In genomic region chr9:115997923-115998322, GRCh38 we compare ENCODE assay signal across 17 cellular contexts.
DNase-seq lines count a peak whose midpoint lies in the region; ATAC-seq and TF ChIP-seq lines count a peak whose summit lies in the region.
"Had no signal": no experiment of that assay in that cellular context is flagged by ENCODE, and none has a peak within 500 bp of the region (broad histone marks: within the 10 kb centered on the region; RNA-seq: fewer than 3 reads in every experiment).

No MANE protein-coding gene starts in this region.

- H3K14ac ChIP-seq in IMR-90 (replicated peaks; ENCODE audit: low read depth, low read length): peak overlapping the region; percentile 24

- peak overlapping the region; percentile 95 for H2BK15ac ChIP-seq in IMR-90 (ENCODE audit: low read depth, low read length)

- dilution Hi-C loops in IMR-90 (cut with HindIII; ENCODE audit: low sequenced_read_pairs, unreplicated experiment): no loop called here
- dilution Hi-C loops in mammary epithelial cell (cut with HindIII; ENCODE audit: low sequenced_read_pairs): no loop called here

- H3K79me2 ChIP-seq in mammary epithelial cell (ENCODE audit: insufficient read depth, low read length): no peaks in the 10 kb centered on the region

- no TSS peak for BruUV-seq in IMR-90 (replicated peaks; lab: Mats Ljungman, UMichigan)
- no TSS peak for BruUV-seq in mammary epithelial cell (replicated peaks; lab: Mats Ljungman, UMichigan)

- no peak for TF ChIP-seq RAD21 in IMR-90 (IDR thresholded peaks at IDR 0.05; ENCODE audit: low read length)

- H4K5ac ChIP-seq in IMR-90 (ENCODE audit: low read depth, low read length): peak overlapping the region; percentile 58; the same call in 1 of the 2 replicates

- peak overlapping the region; percentile 83 for H4K91ac ChIP-seq in IMR-90 (ENCODE audit: insufficient read depth, low read depth, low read length)

- H3K9me3 ChIP-seq in IMR-90 (ENCODE audit: control insufficient read depth, insufficient read depth, low read length): no peaks in the 10 kb centered on the region
- H3K9me3 ChIP-seq in mammary epithelial cell (replicated peaks; ENCODE audit: insufficient read depth, low read length): no peaks in the 10 kb centered on the region
- H3K9me3 ChIP-seq: sigmoid colon had no signal

- H3K56ac ChIP-seq in IMR-90 (ENCODE audit: extremely low read depth, insufficient read depth, low read length): no peak overlapping the region

- peak overlapping the region; percentile 72; the same call in 1 of the 2 replicates for H2AK5ac ChIP-seq in IMR-90 (ENCODE audit: low read depth, low read length)

- H3K23ac ChIP-seq in IMR-90 (ENCODE audit: low read depth, low read length): peak overlapping the region; percentile 47; the same call in 1 of the 2 replicates

- H3K27me3 ChIP-seq in IMR-90 (ENCODE audit: control insufficient read depth, insufficient read depth, low read length) (no peaks in the 10 kb centered on the region), mammary epithelial cell (ENCODE audit: insufficient read depth, low read length) (no peaks in the 10 kb centered on the region)
- H3K27me3 ChIP-seq: neural progenitor cell, sigmoid colon had no signal

- in situ Hi-C loops in IMR-90 (cut with MboI; ENCODE audit: low sequenced_read_pairs) (no loop called here), mammary epithelial cell (cut with MboI; ENCODE audit: low sequenced_read_pairs in 2 of 2) (no loop called here)

- no peak overlapping the region for H3K4me2 ChIP-seq in IMR-90 (ENCODE audit: low read depth, low read length)
- no peak overlapping the region for H3K4me2 ChIP-seq in mammary epithelial cell (ENCODE audit: insufficient read depth, low read depth, low read length)
- H3K4me2 ChIP-seq: neural progenitor cell had no signal

- H3K4ac ChIP-seq in IMR-90 (ENCODE audit: low read depth, low read length): peak overlapping the region; percentile 81

- peaks cover 20% of the 10 kb centered on the region for H3K4me1 ChIP-seq in IMR-90 (ENCODE audit: control insufficient read depth, insufficient read depth, low read length)
- H3K4me1 ChIP-seq in mammary epithelial cell (ENCODE audit: insufficient read depth, low read length): peaks cover 37% of the 10 kb centered on the region
- H3K4me1 ChIP-seq: neural progenitor cell, sigmoid colon had no signal

- TF ChIP-seq POLR2A in IMR-90 (IDR thresholded peaks at IDR 0.05; ENCODE audit: low read depth, low read length): no peak

- peak overlapping the region; percentile 44 to 70 for H4K8ac ChIP-seq in IMR-90 (ENCODE audit: low read depth in 2 of 2, low read length in 2 of 2)

- 20% methylated on average over 1 of the region's 1 CpG; no CpG with 5 or more reads in 1 of the 2 experiments for WGBS in IMR-90 (ENCODE audit: extremely low coverage in 2 of 2, insufficient read length in 1 of 2), 2 experiments
- 85% methylated on average over 1 of the region's 1 CpG for WGBS in mammary epithelial cell (ENCODE audit: low coverage, missing lambda C conversion rate)

- H3K18ac ChIP-seq in IMR-90 (ENCODE audit: low read depth, low read length): peak overlapping the region; percentile 96

- H4K20me1 ChIP-seq in IMR-90 (ENCODE audit: insufficient read depth, low read length) (no peaks in the 10 kb centered on the region), mammary epithelial cell (ENCODE audit: insufficient read depth, low read length) (no peaks in the 10 kb centered on the region)

- H3K4me3 ChIP-seq in IMR-90 (ENCODE audit: insufficient read depth, low read depth, low read length): no peak overlapping the region
- H3K4me3 ChIP-seq in mammary epithelial cell (replicated peaks in 1 of 3; ENCODE audit: insufficient read depth in 1 of 3, low read depth in 2 of 3, low read length in 3 of 3): no peak overlapping the region
- H3K4me3 ChIP-seq: coronary artery, neural progenitor cell, sigmoid colon had no signal

- DNase-seq in AG08395 (ENCODE audit: low spot score) (peak; percentile 58), IMR-90 (peak; percentile 88), mammary epithelial cell (peak; percentile 28), myocyte (ENCODE audit: low read depth) (peak; percentile 88), NCI-H774 (lab: John Stamatoyannopoulos, UW) (no peak), DMS79 (lab: John Stamatoyannopoulos, UW) (no peak)
- DNase-seq: activated CD4-positive, alpha-beta T cell treated with anti-CD3 and anti-CD28 coated beads for 4 hours; AML-193; NCI-H2081; RPMI8226; sigmoid colon had no signal

- TF ChIP-seq CTCF in IMR-90 (conservative IDR thresholded peaks at IDR 0.05; ENCODE audit: low read depth, low read length) (no peak), mammary epithelial cell (conservative IDR thresholded peaks at IDR 0.05 in 1 of 2, IDR thresholded peaks at IDR 0.05 in 1 of 2; ENCODE audit: extremely low read depth in 1 of 2, insufficient read depth in 1 of 2, low read depth in 1 of 2, low read length in 2 of 2) (no peak)

- CTCF ChIA-PET in IMR-90 (lab: Yijun Ruan, JAX): no interaction called here
- CTCF ChIA-PET in mammary epithelial cell (lab: Charles Lee; ENCODE audit: low non-redundant PET): no interaction called here

- POLR2A ChIA-PET in IMR-90 (lab: Charles Lee; ENCODE audit: unreplicated experiment): interaction anchor here (1.0 kb wide), 1 partner anchor 157 kb away, joined by 3 read pairs; no protein-coding TSS in a partner anchor

- no peaks in the 10 kb centered on the region for H3K79me1 ChIP-seq in IMR-90 (ENCODE audit: low read depth in 1 of 2, low read length in 2 of 2)

- H3K9ac ChIP-seq in IMR-90 (ENCODE audit: low read depth, low read length): no peak overlapping the region
- no peak overlapping the region for H3K9ac ChIP-seq in mammary epithelial cell (ENCODE audit: insufficient read depth, low read length)
- H3K9ac ChIP-seq: neural progenitor cell had no signal

- intact Hi-C loops in IMR-90 (cut with micrococcal nuclease): loop anchor here (2.0 to 10.0 kb wide), 2 partner anchors 53 to 303 kb away; no protein-coding TSS in a partner anchor
- intact Hi-C loops in mammary epithelial cell (cut with micrococcal nuclease): loop anchor here (5.0 kb wide), 2 partner anchors 56 to 306 kb away; no protein-coding TSS in a partner anchor

- H3K36me3 ChIP-seq in IMR-90 (ENCODE audit: control insufficient read depth, insufficient read depth, low read length) (no peaks in the 10 kb centered on the region), mammary epithelial cell (ENCODE audit: insufficient read depth, low read length) (no peaks in the 10 kb centered on the region)
- H3K36me3 ChIP-seq: neural progenitor cell, sigmoid colon had no signal

- peak overlapping the region; percentile 92 for H2BK5ac ChIP-seq in IMR-90 (ENCODE audit: low read depth, low read length, poor library complexity, severe bottlenecking)

- H2AK9ac ChIP-seq in IMR-90 (replicated peaks; ENCODE audit: low read depth, low read length, poor library complexity): no peak overlapping the region

- H2BK120ac ChIP-seq in IMR-90 (ENCODE audit: low read depth, low read length): peak overlapping the region; percentile 78

- H2AFZ ChIP-seq in IMR-90 (replicated peaks; ENCODE audit: low read length, poor library complexity) (no peak overlapping the region), mammary epithelial cell (ENCODE audit: low read depth, low read length) (no peak overlapping the region)
- H2AFZ ChIP-seq: neural progenitor cell had no signal

- H2BK20ac ChIP-seq in IMR-90 (ENCODE audit: low read depth, low read length): peak overlapping the region; percentile 70

- H3K9me1 ChIP-seq in IMR-90 (ENCODE audit: insufficient read depth, low read length): peaks cover 5% of the 10 kb centered on the region

- ATAC-seq in IMR-90 (ENCODE audit: low read depth) (peak; percentile 30; the same call in 1 of the 2 replicates), HG02588 (IDR thresholded peaks at IDR 0.05; ENCODE audit: unreplicated experiment) (no peak), GM18873 (IDR thresholded peaks at IDR 0.05; ENCODE audit: low FRiP score, unreplicated experiment) (no peak)
- ATAC-seq: esophagus mucosa; stimulated activated effector memory CD8-positive, alpha-beta T cell treated with anti-CD3 and anti-CD28 coated beads, Interleukin-12 subunit alpha, Interleukin-12 subunit beta, amount 100 ng/mL, for 72 hours had no signal

- H3K27ac ChIP-seq in IMR-90 (ENCODE audit: insufficient read depth, low read length): peak overlapping the region; percentile 58
- H3K27ac ChIP-seq in mammary epithelial cell (ENCODE audit: insufficient read depth, low read depth, low read length): no peak overlapping the region
- H3K27ac ChIP-seq: coronary artery, neural progenitor cell, sigmoid colon had no signal

TF ChIP-seq in IMR-90, 13 proteins besides CTCF, POLR2A, EP300 and RAD21:
- TF ChIP-seq BHLHE40 (IDR thresholded peaks at IDR 0.05; ENCODE audit: low read depth, low read length) (peak; percentile 57), USF2 (IDR thresholded peaks at IDR 0.05; ENCODE audit: low read depth, low read length) (no peak; the same call in 1 of the 2 replicates), ELK1 (IDR thresholded peaks at IDR 0.05; ENCODE audit: borderline replicate concordance, low read depth, low read length) (no peak)
TF ChIP-seq in IMR-90: peak in this region for 1.

Comparison
In these comparisons a context has a peak if more than half of its experiments do, and no peak if none do; other contexts are left out.
1. DNase-seq: peak in AG08395 (single experiment), IMR-90 (single experiment), mammary epithelial cell (single experiment) and myocyte (single experiment); none in NCI-H774 (single experiment) and DMS79 (single experiment).